ENCODE assay signal across 11 cellular contexts in the genomic region with DNA sequence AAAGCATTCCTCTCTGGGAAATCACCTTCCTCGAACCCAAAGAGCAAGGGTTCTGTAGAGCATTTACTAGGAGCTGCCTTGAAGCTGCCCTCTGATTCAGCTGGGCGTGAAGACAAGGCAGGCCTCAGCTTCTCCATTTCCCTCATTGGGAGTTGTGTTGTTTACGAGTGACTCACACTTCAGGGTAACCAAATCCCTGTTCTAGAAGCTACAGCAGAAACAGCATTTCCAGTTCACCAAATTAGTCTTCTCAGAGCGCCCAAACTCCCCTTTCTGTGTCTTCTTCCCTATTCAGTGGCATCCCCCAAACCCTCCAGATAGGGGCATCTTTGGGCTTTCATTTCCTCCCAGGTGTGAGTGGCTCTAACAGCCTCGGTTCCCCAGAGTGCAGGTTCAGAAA. TPM values are rescaled to one million over a fixed set of nuclear protein-coding genes. Genes with fewer than 3 reads are reported as not detected.
DNase-seq lines count a peak whose midpoint lies in the region; ATAC-seq, FAIRE-seq and TF ChIP-seq lines count a peak whose summit lies in the region.
"Had no signal": no experiment of that assay in that cellular context is flagged by ENCODE, and none has a peak within 500 bp of the region (broad histone marks: within the 10 kb centered on the region; RNA-seq: fewer than 3 reads in every experiment).

No MANE protein-coding gene starts in this region.

- H3K4me3 ChIP-seq in keratinocyte (ENCODE audit: control insufficient read depth in 2 of 3, extremely low read depth in 1 of 3, insufficient read depth in 2 of 3, low read depth in 1 of 3, low read length in 3 of 3) (no peak overlapping the region), upper lobe of right lung (no peak overlapping the region), ovary (no peak overlapping the region)
- H3K4me3 ChIP-seq: uterus had no signal

- FAIRE-seq in keratinocyte (lab: Jason Lieb, UNC), result peak; percentile 23

- no peak overlapping the region for H3K4me2 ChIP-seq in keratinocyte (ENCODE audit: control insufficient read depth, extremely low read depth, insufficient read depth, low read depth, low read length)

- no peak for TF ChIP-seq CTCF in keratinocyte (optimal IDR thresholded peaks at IDR 0.05 in 1 of 3, IDR thresholded peaks at IDR 0.05 in 1 of 3, conservative IDR thresholded peaks at IDR 0.05 in 1 of 3; ENCODE audit: extremely low read depth in 1 of 3, insufficient read depth in 2 of 3, low read length in 3 of 3)
- TF ChIP-seq CTCF in upper lobe of right lung (IDR thresholded peaks at IDR 0.05), result no peak
- no peak for TF ChIP-seq CTCF in ovary (IDR thresholded peaks at IDR 0.05)

- no peak for DNase-seq in activated CD4-positive, alpha-beta memory T cell treated with anti-CD3 and anti-CD28 coated beads, Interleukin-2, amount 10 ng/mL, durations not matched to agents 7 days and 5 days
- DNase-seq in activated CD4-positive, alpha-beta memory T cell treated with anti-CD3 and anti-CD28 coated beads for 36 hours, result no peak
- DNase-seq in activated CD8-positive, alpha-beta T cell treated with anti-CD3 and anti-CD28 coated beads, Interleukin-2, amount 10 ng/mL, durations not matched to agents 7 days and 5 days, result no peak
- no peak for DNase-seq in keratinocyte (ENCODE audit: low read depth, low spot score)
- DNase-seq in upper lobe of right lung, result no peak
- DNase-seq in ovary, result no peak
- DNase-seq in activated naive CD8-positive, alpha-beta T cell treated with anti-CD3 and anti-CD28 coated beads for 36 hours, result no peak
- DNase-seq: stimulated activated CD4-positive, alpha-beta T cell treated with anti-CD3 and anti-CD28 coated beads, Interleukin-15, amount 100 ng/mL, for 24 hours had no signal

- no peaks in the 10 kb centered on the region for H4K20me1 ChIP-seq in keratinocyte (ENCODE audit: control insufficient read depth, extremely low read depth, insufficient read depth, low read length)

- dilution Hi-C loops in keratinocyte (cut with MboI; ENCODE audit: extremely low pct_ligation_motif_present, low sequenced_read_pairs), result no loop called here

- no peaks in the 10 kb centered on the region for H3K9me1 ChIP-seq in keratinocyte (ENCODE audit: control insufficient read depth, extremely low read depth, insufficient read depth, low read length)

- H3K27me3 ChIP-seq in keratinocyte (ENCODE audit: control insufficient read depth, extremely low read depth, insufficient read depth, low read length) (no peaks in the 10 kb centered on the region), upper lobe of right lung (no peaks in the 10 kb centered on the region), ovary (no peaks in the 10 kb centered on the region)
- H3K27me3 ChIP-seq: uterus had no signal

- no peaks in the 10 kb centered on the region for H3K36me3 Mint-ChIP-seq in activated CD4-positive, alpha-beta memory T cell treated with anti-CD3 and anti-CD28 coated beads, Interleukin-2, amount 10 ng/mL, durations not matched to agents 7 days and 5 days (ENCODE audit: low read depth)
- no peaks in the 10 kb centered on the region for H3K36me3 Mint-ChIP-seq in activated CD4-positive, alpha-beta memory T cell treated with anti-CD3 and anti-CD28 coated beads for 36 hours
- H3K36me3 Mint-ChIP-seq in activated CD8-positive, alpha-beta T cell treated with anti-CD3 and anti-CD28 coated beads, Interleukin-2, amount 10 ng/mL, durations not matched to agents 7 days and 5 days (ENCODE audit: low read depth), result no peaks in the 10 kb centered on the region
- no peaks in the 10 kb centered on the region for H3K36me3 Mint-ChIP-seq in activated naive CD8-positive, alpha-beta T cell treated with anti-CD3 and anti-CD28 coated beads for 36 hours
- H3K36me3 Mint-ChIP-seq: WTC11 had no signal

- H3K79me2 ChIP-seq in keratinocyte (ENCODE audit: control insufficient read depth, insufficient read depth, low read length), result no peaks in the 10 kb centered on the region

- H3K4me1 ChIP-seq in keratinocyte (ENCODE audit: control insufficient read depth, extremely low read depth, insufficient read depth, low read length) (peaks cover 4% of the 10 kb centered on the region), upper lobe of right lung (no peaks in the 10 kb centered on the region), ovary (ENCODE audit: insufficient read depth) (no peaks in the 10 kb centered on the region)
- H3K4me1 ChIP-seq: uterus had no signal

- no peak overlapping the region for H3K27ac ChIP-seq in keratinocyte (ENCODE audit: control insufficient read depth, insufficient read depth, low read length)
- no peak overlapping the region for H3K27ac ChIP-seq in upper lobe of right lung
- H3K27ac ChIP-seq in ovary, result peak overlapping the region in 1 of 2 donors; percentile 4

- WGBS in ovary, 3 donors, result 58 to 66% (median 63%) methylated on average over 5 of the region's 5 CpGs

- H3K4me3 Mint-ChIP-seq in activated CD4-positive, alpha-beta memory T cell treated with anti-CD3 and anti-CD28 coated beads, Interleukin-2, amount 10 ng/mL, durations not matched to agents 7 days and 5 days, result no peak overlapping the region
- no peak overlapping the region for H3K4me3 Mint-ChIP-seq in activated CD4-positive, alpha-beta memory T cell treated with anti-CD3 and anti-CD28 coated beads for 36 hours
- no peak overlapping the region for H3K4me3 Mint-ChIP-seq in activated CD8-positive, alpha-beta T cell treated with anti-CD3 and anti-CD28 coated beads, Interleukin-2, amount 10 ng/mL, durations not matched to agents 7 days and 5 days
- H3K4me3 Mint-ChIP-seq in activated naive CD8-positive, alpha-beta T cell treated with anti-CD3 and anti-CD28 coated beads for 36 hours, result no peak overlapping the region
- H3K4me3 Mint-ChIP-seq: WTC11 had no signal

- H3K36me3 ChIP-seq in keratinocyte (ENCODE audit: control insufficient read depth in 2 of 2, extremely low read depth in 1 of 2, insufficient read depth in 2 of 2, low read length in 2 of 2) (no peaks in the 10 kb centered on the region), upper lobe of right lung (no peaks in the 10 kb centered on the region), ovary (no peaks in the 10 kb centered on the region)
- H3K36me3 ChIP-seq: uterus had no signal

- no peaks in the 10 kb centered on the region for H3K9me3 ChIP-seq in keratinocyte (ENCODE audit: control insufficient read depth, low read depth, low read length)
- no peaks in the 10 kb centered on the region for H3K9me3 ChIP-seq in upper lobe of right lung
- H3K9me3 ChIP-seq in ovary, result no peaks in the 10 kb centered on the region
- H3K9me3 ChIP-seq: uterus had no signal

- CTCF ChIA-PET in activated CD4-positive, alpha-beta memory T cell treated with anti-CD3 and anti-CD28 coated beads, Interleukin-2, amount 10 ng/mL, durations not matched to agents 7 days and 5 days (lab: Charles Lee), result interaction anchor here (0.7 to 3.3 kb wide), 5 partner anchors 8 to 52 kb away, joined by 3 to 14 read pairs (median 3); no protein-coding TSS in a partner anchor
- CTCF ChIA-PET in activated CD4-positive, alpha-beta memory T cell treated with anti-CD3 and anti-CD28 coated beads for 36 hours (lab: Charles Lee), result interaction anchor here (1.0 kb wide), 1 partner anchor 11 kb away, joined by 7 read pairs; no protein-coding TSS in a partner anchor
- CTCF ChIA-PET in activated CD8-positive, alpha-beta T cell treated with anti-CD3 and anti-CD28 coated beads, Interleukin-2, amount 10 ng/mL, durations not matched to agents 7 days and 5 days (lab: Charles Lee), result interaction anchor here (1.3 to 4.8 kb wide), 4 partner anchors 17 to 86 kb away, joined by 3 to 16 read pairs (median 12); no protein-coding TSS in a partner anchor

- no peak for ATAC-seq in activated CD8-positive, alpha-beta T cell treated with anti-CD3 and anti-CD28 coated beads, Interleukin-2, amount 10 ng/mL, durations not matched to agents 7 days and 5 days
- ATAC-seq in upper lobe of right lung (peak; percentile 53), GM19328 (IDR thresholded peaks at IDR 0.05; ENCODE audit: unreplicated experiment) (no peak)

- POLR2A ChIA-PET in activated CD4-positive, alpha-beta memory T cell treated with anti-CD3 and anti-CD28 coated beads, Interleukin-2, amount 10 ng/mL, durations not matched to agents 7 days and 5 days (lab: Charles Lee), result interaction anchor here (4.6 kb wide), 1 partner anchor 44 kb away, joined by 47 read pairs; a partner anchor contains a TSS
- POLR2A ChIA-PET in activated CD4-positive, alpha-beta memory T cell treated with anti-CD3 and anti-CD28 coated beads for 36 hours (lab: Charles Lee), result interaction anchor here (0.6 kb wide), 1 partner anchor 34 kb away, joined by 5 read pairs; no protein-coding TSS in a partner anchor
- POLR2A ChIA-PET in activated CD8-positive, alpha-beta T cell treated with anti-CD3 and anti-CD28 coated beads, Interleukin-2, amount 10 ng/mL, durations not matched to agents 7 days and 5 days (lab: Charles Lee), result interaction anchor here (0.6 kb wide), 1 partner anchor 15 kb away, joined by 3 read pairs; no protein-coding TSS in a partner anchor

- no peak for TF ChIP-seq POLR2A in ovary (IDR thresholded peaks at IDR 0.05)

- intact Hi-C loops in activated CD4-positive, alpha-beta memory T cell treated with anti-CD3 and anti-CD28 coated beads for 36 hours (cut with micrococcal nuclease), result no loop called here
- intact Hi-C loops in upper lobe of right lung (cut with DNase I), result no loop called here
- intact Hi-C loops in ovary (cut with DNase I), result no loop called here

- H3K27ac Mint-ChIP-seq in activated CD4-positive, alpha-beta memory T cell treated with anti-CD3 and anti-CD28 coated beads, Interleukin-2, amount 10 ng/mL, durations not matched to agents 7 days and 5 days, result peak overlapping the region; percentile 54
- H3K27ac Mint-ChIP-seq in activated CD4-positive, alpha-beta memory T cell treated with anti-CD3 and anti-CD28 coated beads for 36 hours, result no peak overlapping the region
- peak overlapping the region; percentile 46 for H3K27ac Mint-ChIP-seq in activated CD8-positive, alpha-beta T cell treated with anti-CD3 and anti-CD28 coated beads, Interleukin-2, amount 10 ng/mL, durations not matched to agents 7 days and 5 days
- H3K27ac Mint-ChIP-seq in activated naive CD8-positive, alpha-beta T cell treated with anti-CD3 and anti-CD28 coated beads for 36 hours, result no peak overlapping the region
- H3K27ac Mint-ChIP-seq: WTC11 had no signal

- no peaks in the 10 kb centered on the region for H3K27me3 Mint-ChIP-seq in activated CD4-positive, alpha-beta memory T cell treated with anti-CD3 and anti-CD28 coated beads, Interleukin-2, amount 10 ng/mL, durations not matched to agents 7 days and 5 days
- no peaks in the 10 kb centered on the region for H3K27me3 Mint-ChIP-seq in activated CD4-positive, alpha-beta memory T cell treated with anti-CD3 and anti-CD28 coated beads for 36 hours
- H3K27me3 Mint-ChIP-seq in activated CD8-positive, alpha-beta T cell treated with anti-CD3 and anti-CD28 coated beads, Interleukin-2, amount 10 ng/mL, durations not matched to agents 7 days and 5 days (ENCODE audit: low read depth), result no peaks in the 10 kb centered on the region
- H3K27me3 Mint-ChIP-seq in activated naive CD8-positive, alpha-beta T cell treated with anti-CD3 and anti-CD28 coated beads for 36 hours, result no peaks in the 10 kb centered on the region

- peaks cover 45% of the 10 kb centered on the region for H3K4me1 Mint-ChIP-seq in activated CD4-positive, alpha-beta memory T cell treated with anti-CD3 and anti-CD28 coated beads, Interleukin-2, amount 10 ng/mL, durations not matched to agents 7 days and 5 days
- peaks cover 21% of the 10 kb centered on the region for H3K4me1 Mint-ChIP-seq in activated CD4-positive, alpha-beta memory T cell treated with anti-CD3 and anti-CD28 coated beads for 36 hours (ENCODE audit: low read depth)
- peaks cover 57% of the 10 kb centered on the region for H3K4me1 Mint-ChIP-seq in activated CD8-positive, alpha-beta T cell treated with anti-CD3 and anti-CD28 coated beads, Interleukin-2, amount 10 ng/mL, durations not matched to agents 7 days and 5 days (ENCODE audit: low read depth)
- peaks cover 22% of the 10 kb centered on the region for H3K4me1 Mint-ChIP-seq in activated naive CD8-positive, alpha-beta T cell treated with anti-CD3 and anti-CD28 coated beads for 36 hours

- H3K9ac ChIP-seq in keratinocyte (ENCODE audit: control insufficient read depth, extremely low read depth, insufficient read depth, low read length), result no peak overlapping the region

- no peak for TF ChIP-seq EP300 in ovary (IDR thresholded peaks at IDR 0.05)

- no peaks in the 10 kb centered on the region for H3K9me3 Mint-ChIP-seq in activated CD4-positive, alpha-beta memory T cell treated with anti-CD3 and anti-CD28 coated beads, Interleukin-2, amount 10 ng/mL, durations not matched to agents 7 days and 5 days
- H3K9me3 Mint-ChIP-seq in activated CD4-positive, alpha-beta memory T cell treated with anti-CD3 and anti-CD28 coated beads for 36 hours, result no peaks in the 10 kb centered on the region
- H3K9me3 Mint-ChIP-seq in activated CD8-positive, alpha-beta T cell treated with anti-CD3 and anti-CD28 coated beads, Interleukin-2, amount 10 ng/mL, durations not matched to agents 7 days and 5 days (ENCODE audit: insufficient read depth), result no peaks in the 10 kb centered on the region
- no peaks in the 10 kb centered on the region for H3K9me3 Mint-ChIP-seq in activated naive CD8-positive, alpha-beta T cell treated with anti-CD3 and anti-CD28 coated beads for 36 hours
- H3K9me3 Mint-ChIP-seq: WTC11 had no signal

- no peak overlapping the region for H2AFZ ChIP-seq in keratinocyte (ENCODE audit: control insufficient read depth, low read length)

RNA-seq across cellular contexts. Expression of a gene that starts 0.9 kb away (rescaled TPM):
- total RNA-seq in activated CD4-positive, alpha-beta memory T cell treated with anti-CD3 and anti-CD28 coated beads, Interleukin-2, amount 10 ng/mL, durations not matched to agents 7 days and 5 days, result 1 to 10 TPM; 1.7 to 2.1 TPM
- total RNA-seq in activated CD4-positive, alpha-beta memory T cell treated with anti-CD3 and anti-CD28 coated beads for 36 hours, result under 1 TPM; 0.80 to 0.93 TPM
- total RNA-seq in activated CD8-positive, alpha-beta T cell treated with anti-CD3 and anti-CD28 coated beads, Interleukin-2, amount 10 ng/mL, durations not matched to agents 7 days and 5 days, result 1 to 10 TPM; 1.6 to 1.7 TPM
- polyA plus RNA-seq in keratinocyte (not detected in 3 replicates), ovary (1 to 10 TPM in 1 of 2 donors, under 1 TPM in 1; 0.58 to 4.0 TPM)
- polyA plus RNA-seq in keratinocyte (2011; ENCODE audit: low read depth), result not detected
- polyA plus RNA-seq in keratinocyte (2011; cell fraction: cytosol; rRNA removed), result not detected in 2 replicates
- polyA plus RNA-seq in keratinocyte (2011; cell fraction: nucleus; rRNA removed), result not detected in 2 replicates
- not detected in 2 replicates for polyA plus RNA-seq in keratinocyte (2012; ENCODE audit: low replicate concordance)
- not detected in 3 replicates for polyA minus RNA-seq in keratinocyte
- polyA minus RNA-seq in keratinocyte (2011; cell fraction: cytosol; rRNA and poly(A)+ RNA removed), result not detected
- polyA minus RNA-seq in keratinocyte (2011; cell fraction: nucleus; rRNA and poly(A)+ RNA removed), result not detected in 2 replicates
- total RNA-seq in upper lobe of right lung (0.93 TPM), ovary (1 to 10 TPM in 5 of 7 donors, under 1 TPM in 2; 0.28 to 6.4 (median 1.4) TPM)
- total RNA-seq in activated naive CD8-positive, alpha-beta T cell treated with anti-CD3 and anti-CD28 coated beads for 36 hours, result under 1 TPM; 0.12 to 0.32 TPM

RNA-seq across cellular contexts. Expression of a gene that starts 41.8 kb away (rescaled TPM):
- 100 to 1,000 TPM; 229 to 245 TPM for total RNA-seq in activated CD4-positive, alpha-beta memory T cell treated with anti-CD3 and anti-CD28 coated beads, Interleukin-2, amount 10 ng/mL, durations not matched to agents 7 days and 5 days
- 100 to 1,000 TPM; 126 to 133 TPM for total RNA-seq in activated CD4-positive, alpha-beta memory T cell treated with anti-CD3 and anti-CD28 coated beads for 36 hours
- 100 to 1,000 TPM; 286 to 303 TPM for total RNA-seq in activated CD8-positive, alpha-beta T cell treated with anti-CD3 and anti-CD28 coated beads, Interleukin-2, amount 10 ng/mL, durations not matched to agents 7 days and 5 days
- polyA plus RNA-seq in keratinocyte (0.08 to 0.09 TPM in 2 of 3 replicates, not detected in the other), ovary (1 to 10 TPM; 1.8 to 8.2 TPM)
- not detected for polyA plus RNA-seq in keratinocyte (2011; ENCODE audit: low read depth)
- polyA plus RNA-seq in keratinocyte (2011; cell fraction: cytosol; rRNA removed), result not detected in 2 replicates
- not detected in 2 replicates for polyA plus RNA-seq in keratinocyte (2011; cell fraction: nucleus; rRNA removed)
- not detected in 2 replicates for polyA plus RNA-seq in keratinocyte (2012; ENCODE audit: low replicate concordance)
- not detected in 3 replicates for polyA minus RNA-seq in keratinocyte
- not detected for polyA minus RNA-seq in keratinocyte (2011; cell fraction: cytosol; rRNA and poly(A)+ RNA removed)
- not detected in 2 replicates for polyA minus RNA-seq in keratinocyte (2011; cell fraction: nucleus; rRNA and poly(A)+ RNA removed)
- total RNA-seq in upper lobe of right lung (41.2 TPM), ovary (1 to 10 TPM; 1.9 to 7.2 (median 3.3) TPM)
- 100 to 1,000 TPM; 121 to 123 TPM for total RNA-seq in activated naive CD8-positive, alpha-beta T cell treated with anti-CD3 and anti-CD28 coated beads for 36 hours

Comparison
In these comparisons a context has a peak if more than half of its experiments do, and no peak if none do; other contexts are left out.
1. H3K27ac Mint-ChIP-seq: peak in activated CD4-positive, alpha-beta memory T cell treated with anti-CD3 and anti-CD28 coated beads, Interleukin-2, amount 10 ng/mL, durations not matched to agents 7 days and 5 days (single experiment) and activated CD8-positive, alpha-beta T cell treated with anti-CD3 and anti-CD28 coated beads, Interleukin-2, amount 10 ng/mL, durations not matched to agents 7 days and 5 days (single experiment); none in activated CD4-positive, alpha-beta memory T cell treated with anti-CD3 and anti-CD28 coated beads for 36 hours (single experiment) and activated naive CD8-positive, alpha-beta T cell treated with anti-CD3 and anti-CD28 coated beads for 36 hours (single experiment).